ENCODE assay signal across 11 cellular contexts in genomic region chr7:4525884-4526283, GRCh38.
"Had no signal": no experiment of that assay in that cellular context is flagged by ENCODE, and none has a peak within 500 bp of the region (broad histone marks: within the 10 kb centered on the region; RNA-seq: fewer than 3 reads in every experiment).

No MANE protein-coding gene starts in this region.

- DNase-seq: GM23248, GOT3, H9, HCEC 1CT, HFFc6, KBM-7 had no signal

- ATAC-seq: HepG2 had no signal

- H3K27ac Mint-ChIP-seq: H9, HFFc6, IgD-negative memory B cell had no signal

- H3K4me1 Mint-ChIP-seq: IgD-negative memory B cell had no signal

- H3K4me3 ChIP-seq: GM23248 had no signal

- H3K4me3 Mint-ChIP-seq: H9, HFFc6 had no signal

- FAIRE-seq: H54, HepG2 had no signal

- H3K27ac ChIP-seq: GM23248, HL-60, KMS-11 had no signal
